1 cellular context compared by ENCODE assay signal in genomic region chr20:32543570-32544259, GRCh38.
A peak's percentile ranks its signal among the peaks of the same experiment; 100 is the strongest.
TF ChIP-seq lines count a peak whose summit lies in the region.

No MANE protein-coding gene starts in this region.

TF ChIP-seq in HepG2, 621 proteins besides CTCF, POLR2A, EP300 and RAD21 (continued from another document):
- TF ChIP-seq TRAFD1 (CRISPR knock-in tag; IDR thresholded peaks at IDR 0.05; ENCODE audit: borderline replicate concordance) (peak; percentile 91; the same call in 1 of the 2 replicates), ZNF563 (CRISPR knock-in tag; IDR thresholded peaks at IDR 0.05) (peak; percentile 92; the same call in 1 of the 2 replicates), DNMT3B (CRISPR knock-in tag; conservative IDR thresholded peaks at IDR 0.05) (0 out of 2 replicates have a peak, but pooled peaks have one; percentile 77), GATA4 (IDR thresholded peaks at IDR 0.05; ENCODE audit: borderline replicate concordance, low read depth) (peak; percentile 86), ZBTB25 (CRISPR knock-in tag; IDR thresholded peaks at IDR 0.05) (peak; percentile 93; the same call in 1 of the 2 replicates), KAT7 (CRISPR knock-in tag; IDR thresholded peaks at IDR 0.05; ENCODE audit: borderline replicate concordance) (no peak; the same call in 1 of the 2 replicates), CBX2 (IDR thresholded peaks at IDR 0.05; ENCODE audit: low read depth, low read length) (no peak), CBX2 (CRISPR knock-in tag; IDR thresholded peaks at IDR 0.05; ENCODE audit: low read depth) (peak; percentile 92; the same call in 1 of the 2 replicates), ZNF30 (CRISPR knock-in tag; IDR thresholded peaks at IDR 0.05) (peak; percentile 36; the same call in 1 of the 2 replicates), ELK4 (CRISPR knock-in tag; IDR thresholded peaks at IDR 0.05; ENCODE audit: borderline replicate concordance) (no peak), E2F5 (CRISPR knock-in tag; conservative IDR thresholded peaks at IDR 0.05) (no peak), HIC2 (CRISPR knock-in tag; IDR thresholded peaks at IDR 0.05; ENCODE audit: low read depth) (peak; percentile 90), ZNF234 (CRISPR knock-in tag; conservative IDR thresholded peaks at IDR 0.05) (no peak), TBX2 (CRISPR knock-in tag; IDR thresholded peaks at IDR 0.05; ENCODE audit: borderline replicate concordance) (peak; percentile 100), BATF2 (CRISPR knock-in tag; IDR thresholded peaks at IDR 0.05) (peak; percentile 99), ATF3 (CRISPR knock-in tag; IDR thresholded peaks at IDR 0.05) (peak; percentile 55; the same call in 1 of the 2 replicates), ASH2L (IDR thresholded peaks at IDR 0.05; ENCODE audit: insufficient read length, low read depth, low read length) (peak; percentile 52), ZKSCAN5 (CRISPR knock-in tag; IDR thresholded peaks at IDR 0.05) (no peak), PAWR (CRISPR knock-in tag; IDR thresholded peaks at IDR 0.05; ENCODE audit: borderline replicate concordance) (no peak), JUND (CRISPR knock-in tag; IDR thresholded peaks at IDR 0.05) (peak; percentile 80; the same call in 1 of the 2 replicates), SP140L (CRISPR knock-in tag; IDR thresholded peaks at IDR 0.05; ENCODE audit: borderline replicate concordance) (peak; percentile 93; the same call in 1 of the 2 replicates), THYN1 (CRISPR knock-in tag; IDR thresholded peaks at IDR 0.05; ENCODE audit: borderline replicate concordance, low read depth) (no peak), RBM22 (optimal IDR thresholded peaks at IDR 0.05; ENCODE audit: low read length) (peak; percentile 34), ZNF616 (CRISPR knock-in tag; IDR thresholded peaks at IDR 0.05; ENCODE audit: low read depth) (peak; percentile 97), GMEB2 (CRISPR knock-in tag; IDR thresholded peaks at IDR 0.05; ENCODE audit: low read depth) (no peak), ARNTL (CRISPR knock-in tag; IDR thresholded peaks at IDR 0.05) (peak; percentile 99), TP53 (CRISPR knock-in tag; conservative IDR thresholded peaks at IDR 0.05) (peak; percentile 75; the same call in 1 of the 2 replicates), ATF7 (IDR thresholded peaks at IDR 0.05) (no peak), ATF7 (CRISPR knock-in tag; IDR thresholded peaks at IDR 0.05) (peak; percentile 89), NCOA1 (CRISPR knock-in tag; IDR thresholded peaks at IDR 0.05) (peak; percentile 91; the same call in 1 of the 2 replicates), SIX1 (CRISPR knock-in tag; IDR thresholded peaks at IDR 0.05; ENCODE audit: borderline replicate concordance) (peak; percentile 92), ZNF691 (CRISPR knock-in tag; IDR thresholded peaks at IDR 0.05; ENCODE audit: borderline replicate concordance, low read depth) (peak; percentile 99), E2F2 (CRISPR knock-in tag; IDR thresholded peaks at IDR 0.05; ENCODE audit: borderline replicate concordance) (peak; percentile 88; the same call in 1 of the 2 replicates), ZMYM2 (CRISPR knock-in tag; IDR thresholded peaks at IDR 0.05) (peak; percentile 99), ZSCAN30 (CRISPR knock-in tag; IDR thresholded peaks at IDR 0.05) (no peak), ZBED4 (CRISPR knock-in tag; IDR thresholded peaks at IDR 0.05; ENCODE audit: borderline replicate concordance) (peak; percentile 94), ZGPAT (CRISPR knock-in tag; IDR thresholded peaks at IDR 0.05) (peak; percentile 99), SOX6 (IDR thresholded peaks at IDR 0.05) (no peak), SOX6 (CRISPR knock-in tag; IDR thresholded peaks at IDR 0.05) (peak; percentile 96), TEAD3 (CRISPR knock-in tag; optimal IDR thresholded peaks at IDR 0.05; ENCODE audit: borderline replicate concordance) (peak; percentile 95)
